In genomic region chr13:98706446-98707110, GRCh38 we compare ENCODE assay signal across 9 cellular contexts. TPM values are rescaled to one million over a fixed set of nuclear protein-coding genes. Genes with fewer than 3 reads are reported as not detected.
A peak's percentile ranks its signal among the peaks of the same experiment; 100 is the strongest.
DNase-seq lines count a peak whose midpoint lies in the region; ATAC-seq and TF ChIP-seq lines count a peak whose summit lies in the region.
"Had no signal": no experiment of that assay in that cellular context is flagged by ENCODE, and none has a peak within 500 bp of the region (broad histone marks: within the 10 kb centered on the region; RNA-seq: fewer than 3 reads in every experiment).

No MANE protein-coding gene starts in this region.

- no peak overlapping the region for H3K27ac Mint-ChIP-seq in activated T-helper 1 cell treated with anti-CD3 and anti-CD28 coated beads, Interleukin-12 subunit alpha, Interleukin-12 subunit beta, Interleukin-2, Interleukin-4 antibody, amounts not matched to agents 30 ng/mL and 10 ng/mL and 1 ng/mL, durations not matched to agents 14 hours and 24 hours and 36 hours

- H3K4me3 ChIP-seq in mammary epithelial cell (replicated peaks in 1 of 3; ENCODE audit: insufficient read depth in 1 of 3, low read depth in 2 of 3, low read length in 3 of 3): no peak overlapping the region

- CTCF ChIA-PET in mammary epithelial cell (lab: Charles Lee; ENCODE audit: low non-redundant PET): no interaction called here

- no peaks in the 10 kb centered on the region for H3K36me3 Mint-ChIP-seq in activated T-helper 1 cell treated with anti-CD3 and anti-CD28 coated beads, Interleukin-12 subunit alpha, Interleukin-12 subunit beta, Interleukin-2, Interleukin-4 antibody, amounts not matched to agents 30 ng/mL and 10 ng/mL and 1 ng/mL, durations not matched to agents 14 hours and 24 hours and 36 hours (ENCODE audit: low read depth)

- peaks cover 13% of the 10 kb centered on the region for H3K27me3 Mint-ChIP-seq in activated T-helper 1 cell treated with anti-CD3 and anti-CD28 coated beads, Interleukin-12 subunit alpha, Interleukin-12 subunit beta, Interleukin-2, Interleukin-4 antibody, amounts not matched to agents 30 ng/mL and 10 ng/mL and 1 ng/mL, durations not matched to agents 14 hours and 24 hours and 36 hours (ENCODE audit: insufficient read depth)

- BruUV-seq in mammary epithelial cell (replicated peaks; lab: Mats Ljungman, UMichigan): no TSS peak

- no peaks in the 10 kb centered on the region for H3K79me2 ChIP-seq in mammary epithelial cell (ENCODE audit: insufficient read depth, low read length)

- H3K27me3 ChIP-seq in mammary epithelial cell (ENCODE audit: insufficient read depth, low read length): no peaks in the 10 kb centered on the region

- H3K9me3 ChIP-seq in mammary epithelial cell (replicated peaks; ENCODE audit: insufficient read depth, low read length): no peaks in the 10 kb centered on the region

- H3K4me1 Mint-ChIP-seq in activated T-helper 1 cell treated with anti-CD3 and anti-CD28 coated beads, Interleukin-12 subunit alpha, Interleukin-12 subunit beta, Interleukin-2, Interleukin-4 antibody, amounts not matched to agents 30 ng/mL and 10 ng/mL and 1 ng/mL, durations not matched to agents 14 hours and 24 hours and 36 hours (ENCODE audit: low read depth): peaks cover 7% of the 10 kb centered on the region

- H3K9me3 Mint-ChIP-seq in activated T-helper 1 cell treated with anti-CD3 and anti-CD28 coated beads, Interleukin-12 subunit alpha, Interleukin-12 subunit beta, Interleukin-2, Interleukin-4 antibody, amounts not matched to agents 30 ng/mL and 10 ng/mL and 1 ng/mL, durations not matched to agents 14 hours and 24 hours and 36 hours: peaks cover 4% of the 10 kb centered on the region

- no peaks in the 10 kb centered on the region for H3K36me3 ChIP-seq in mammary epithelial cell (ENCODE audit: insufficient read depth, low read length)

- H3K4me2 ChIP-seq in mammary epithelial cell (ENCODE audit: insufficient read depth, low read depth, low read length): no peak overlapping the region

- TF ChIP-seq CTCF in mammary epithelial cell (conservative IDR thresholded peaks at IDR 0.05 in 1 of 2, IDR thresholded peaks at IDR 0.05 in 1 of 2; ENCODE audit: extremely low read depth in 1 of 2, insufficient read depth in 1 of 2, low read depth in 1 of 2, low read length in 2 of 2): no peak

- dilution Hi-C loops in mammary epithelial cell (cut with HindIII; ENCODE audit: low sequenced_read_pairs): no loop called here

- WGBS in mammary epithelial cell (ENCODE audit: low coverage, missing lambda C conversion rate): 53% methylated on average over 12 of the region's 12 CpGs

- H4K20me1 ChIP-seq in mammary epithelial cell (ENCODE audit: insufficient read depth, low read length): no peaks in the 10 kb centered on the region

- H3K27ac ChIP-seq in mammary epithelial cell (ENCODE audit: insufficient read depth, low read depth, low read length): no peak overlapping the region

- ATAC-seq in GM19452 (IDR thresholded peaks at IDR 0.05; ENCODE audit: unreplicated experiment) (peak; percentile 51), HG02938 (IDR thresholded peaks at IDR 0.05; ENCODE audit: unreplicated experiment) (no peak), Right ventricle myocardium inferior (no peak)

- peak; percentile 49 for DNase-seq in ACHN
- peak; percentile 31 for DNase-seq in HT1080 (ENCODE audit: low read depth)
- peak; percentile 47 for DNase-seq in mammary epithelial cell
- DNase-seq in activated T-helper 1 cell treated with anti-CD3 and anti-CD28 coated beads, Interleukin-12 subunit alpha, Interleukin-12 subunit beta, Interleukin-2, Interleukin-4 antibody, amounts not matched to agents 30 ng/mL and 10 ng/mL and 1 ng/mL, durations not matched to agents 14 hours and 24 hours and 36 hours (ENCODE audit: low spot score): no peak
- no peak for DNase-seq in AG08396 (ENCODE audit: low spot score)
- no peak for DNase-seq in Right ventricle myocardium inferior (ENCODE audit: missing footprints)
- DNase-seq: GF-D8 had no signal

- in situ Hi-C loops in ACHN (cut with HindIII; ENCODE audit: low pct_ligation_motif_present, low pct_unique_long_range_greater_than_20kb, low sequenced_read_pairs): no loop called here
- in situ Hi-C loops in mammary epithelial cell (cut with MboI; ENCODE audit: low sequenced_read_pairs in 2 of 2): no loop called here

- H3K9ac ChIP-seq in mammary epithelial cell (ENCODE audit: insufficient read depth, low read length): no peak overlapping the region

- H3K4me3 Mint-ChIP-seq in activated T-helper 1 cell treated with anti-CD3 and anti-CD28 coated beads, Interleukin-12 subunit alpha, Interleukin-12 subunit beta, Interleukin-2, Interleukin-4 antibody, amounts not matched to agents 30 ng/mL and 10 ng/mL and 1 ng/mL, durations not matched to agents 14 hours and 24 hours and 36 hours: no peak overlapping the region

- no peaks in the 10 kb centered on the region for H3K4me1 ChIP-seq in mammary epithelial cell (ENCODE audit: insufficient read depth, low read length)

- intact Hi-C loops in mammary epithelial cell (cut with micrococcal nuclease): no loop called here
- intact Hi-C loops in activated T-helper 1 cell treated with anti-CD3 and anti-CD28 coated beads, Interleukin-12 subunit alpha, Interleukin-12 subunit beta, Interleukin-2, Interleukin-4 antibody, amounts not matched to agents 30 ng/mL and 10 ng/mL and 1 ng/mL, durations not matched to agents 14 hours and 24 hours and 36 hours (cut with micrococcal nuclease): no loop called here
- intact Hi-C loops in Right ventricle myocardium inferior (cut with DNase I): no loop called here

- no peak overlapping the region for H2AFZ ChIP-seq in mammary epithelial cell (ENCODE audit: low read depth, low read length)

RNA-seq across cellular contexts. Expression of gene SLC15A1, which starts 45.9 kb away (rescaled TPM):
- total RNA-seq in HT1080 (2014; rRNA removed; shearing (Covaris generic)): not detected in 2 replicates
- polyA plus RNA-seq in HT1080 (2015; cell fraction: cytosol; rRNA removed): not detected in 2 replicates
- polyA plus RNA-seq in HT1080 (2015; cell fraction: nucleus; rRNA removed): not detected in 2 replicates
- total RNA-seq in mammary epithelial cell (under 1 TPM in 1 of 2 donors, not detected in 1; 0.50 TPM), Right ventricle myocardium inferior (not detected)
- polyA plus RNA-seq in mammary epithelial cell: 0.03 TPM
- polyA minus RNA-seq in mammary epithelial cell: not detected
- total RNA-seq in activated T-helper 1 cell treated with anti-CD3 and anti-CD28 coated beads, Interleukin-12 subunit alpha, Interleukin-12 subunit beta, Interleukin-2, Interleukin-4 antibody, amounts not matched to agents 30 ng/mL and 10 ng/mL and 1 ng/mL, durations not matched to agents 14 hours and 24 hours and 36 hours: not detected in 2 replicates

Comparison
In these comparisons a context has a peak if more than half of its experiments do, and no peak if none do; other contexts are left out.
1. DNase-seq: peak in ACHN (single experiment), HT1080 (single experiment) and mammary epithelial cell (single experiment); none in activated T-helper 1 cell treated with anti-CD3 and anti-CD28 coated beads, Interleukin-12 subunit alpha, Interleukin-12 subunit beta, Interleukin-2, Interleukin-4 antibody, amounts not matched to agents 30 ng/mL and 10 ng/mL and 1 ng/mL, durations not matched to agents 14 hours and 24 hours and 36 hours (single experiment), AG08396 (single experiment) and Right ventricle myocardium inferior (single experiment).